In genomic region chr5:138032028-138032571, GRCh38 we compare ENCODE assay signal across 1 cellular context.
TF ChIP-seq lines count a peak whose summit lies in the region.

No MANE protein-coding gene starts in this region.

TF ChIP-seq in K562, 482 proteins besides CTCF, POLR2A, EP300 and RAD21 (continued from another document and continues in another):
- no peak for TF ChIP-seq ZBTB40 (IDR thresholded peaks at IDR 0.05)
- no peak for TF ChIP-seq ZBTB40 (CRISPR knock-in tag; IDR thresholded peaks at IDR 0.05)
- no peak for TF ChIP-seq NCOA6 (IDR thresholded peaks at IDR 0.05)
- peak; percentile 87; the same call in 1 of the 2 replicates for TF ChIP-seq NKRF (IDR thresholded peaks at IDR 0.05; ENCODE audit: borderline replicate concordance)
- no peak for TF ChIP-seq MYC (IDR thresholded peaks at IDR 0.05; ENCODE audit: low read depth, low read length)
- no peak for TF ChIP-seq MYC (CRISPR knock-in tag; IDR thresholded peaks at IDR 0.05; ENCODE audit: borderline replicate concordance, low read depth)
- 0 out of 2 replicates have a peak, but pooled peaks have one; percentile 20 for TF ChIP-seq ZNF165 (CRISPR knock-in tag; IDR thresholded peaks at IDR 0.05; ENCODE audit: borderline replicate concordance)
- TF ChIP-seq NR0B1 (IDR thresholded peaks at IDR 0.05; ENCODE audit: partially characterized antibody) = no peak
- TF ChIP-seq GMEB1 (CRISPR knock-in tag; IDR thresholded peaks at IDR 0.05) = no peak
- TF ChIP-seq SIRT6 (IDR thresholded peaks at IDR 0.05; ENCODE audit: low read depth, low read length) = no peak
- no peak for TF ChIP-seq ZNF717 (CRISPR knock-in tag; IDR thresholded peaks at IDR 0.05)
- TF ChIP-seq ZNF277 (CRISPR knock-in tag; IDR thresholded peaks at IDR 0.05; ENCODE audit: borderline replicate concordance) = no peak
- TF ChIP-seq ZNF507 (tag; conservative IDR thresholded peaks at IDR 0.05) = no peak
- TF ChIP-seq DDX20 (tag; IDR thresholded peaks at IDR 0.05; ENCODE audit: low read depth) = no peak
- no peak for TF ChIP-seq HDAC3 (IDR thresholded peaks at IDR 0.05; ENCODE audit: borderline replicate concordance, partially characterized antibody)
- no peak for TF ChIP-seq RREB1 (CRISPR knock-in tag; IDR thresholded peaks at IDR 0.05)
- TF ChIP-seq STAT5B (CRISPR knock-in tag; IDR thresholded peaks at IDR 0.05) = no peak
- TF ChIP-seq PHF20 (IDR thresholded peaks at IDR 0.05; ENCODE audit: partially characterized antibody) = no peak
- no peak for TF ChIP-seq KDM5B (IDR thresholded peaks at IDR 0.05; ENCODE audit: insufficient replicate concordance, low read depth, low read length)
- TF ChIP-seq MAFK (IDR thresholded peaks at IDR 0.05; ENCODE audit: low read length) = no peak
- TF ChIP-seq NR2F6 (CRISPR knock-in tag; IDR thresholded peaks at IDR 0.05) = no peak
- TF ChIP-seq TRIM28 (IDR thresholded peaks at IDR 0.05) = no peak
- TF ChIP-seq NEUROD1 (IDR thresholded peaks at IDR 0.05; ENCODE audit: borderline replicate concordance, low read depth, low read length, partially characterized antibody) = no peak
- no peak for TF ChIP-seq ZNF174 (CRISPR knock-in tag; IDR thresholded peaks at IDR 0.05)
- TF ChIP-seq SRSF3 (IDR thresholded peaks at IDR 0.05; ENCODE audit: insufficient read depth, low read length) = no peak
- peak; percentile 88 for TF ChIP-seq ARID4B (CRISPR knock-in tag; IDR thresholded peaks at IDR 0.05)
- TF ChIP-seq CBX1 (IDR thresholded peaks at IDR 0.05; ENCODE audit: low read depth) = no peak
- TF ChIP-seq XRCC4 (IDR thresholded peaks at IDR 0.05; ENCODE audit: extremely low read depth, insufficient read depth, insufficient read length) = no peak
- TF ChIP-seq HDAC8 (tag; IDR thresholded peaks at IDR 0.05) = no peak
